Comparison of ENCODE assay signal across 1 cellular context in genomic region chr22:29799217-29799680, GRCh38.
TF ChIP-seq lines count a peak whose summit lies in the region.

No MANE protein-coding gene starts in this region.

TF ChIP-seq in HCT116, 20 proteins besides CTCF, POLR2A, EP300 and RAD21 (continued from another document):
- TF ChIP-seq, protein P1, sequence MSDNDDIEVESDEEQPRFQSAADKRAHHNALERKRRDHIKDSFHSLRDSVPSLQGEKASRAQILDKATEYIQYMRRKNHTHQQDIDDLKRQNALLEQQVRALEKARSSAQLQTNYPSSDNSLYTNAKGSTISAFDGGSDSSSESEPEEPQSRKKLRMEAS (IDR thresholded peaks at IDR 0.05), result no peak
- TF ChIP-seq, protein P2, sequence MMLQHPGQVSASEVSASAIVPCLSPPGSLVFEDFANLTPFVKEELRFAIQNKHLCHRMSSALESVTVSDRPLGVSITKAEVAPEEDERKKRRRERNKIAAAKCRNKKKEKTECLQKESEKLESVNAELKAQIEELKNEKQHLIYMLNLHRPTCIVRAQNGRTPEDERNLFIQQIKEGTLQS (IDR thresholded peaks at IDR 0.05), result no peak
- TF ChIP-seq ZNF274 (IDR thresholded peaks at IDR 0.05; ENCODE audit: low read depth, low read length), result no peak
- TF ChIP-seq JUND (IDR thresholded peaks at IDR 0.05), result peak; percentile 69
- TF ChIP-seq FOSL1 (IDR thresholded peaks at IDR 0.05; ENCODE audit: low read depth), result peak; percentile 71
- TF ChIP-seq, protein P3, sequence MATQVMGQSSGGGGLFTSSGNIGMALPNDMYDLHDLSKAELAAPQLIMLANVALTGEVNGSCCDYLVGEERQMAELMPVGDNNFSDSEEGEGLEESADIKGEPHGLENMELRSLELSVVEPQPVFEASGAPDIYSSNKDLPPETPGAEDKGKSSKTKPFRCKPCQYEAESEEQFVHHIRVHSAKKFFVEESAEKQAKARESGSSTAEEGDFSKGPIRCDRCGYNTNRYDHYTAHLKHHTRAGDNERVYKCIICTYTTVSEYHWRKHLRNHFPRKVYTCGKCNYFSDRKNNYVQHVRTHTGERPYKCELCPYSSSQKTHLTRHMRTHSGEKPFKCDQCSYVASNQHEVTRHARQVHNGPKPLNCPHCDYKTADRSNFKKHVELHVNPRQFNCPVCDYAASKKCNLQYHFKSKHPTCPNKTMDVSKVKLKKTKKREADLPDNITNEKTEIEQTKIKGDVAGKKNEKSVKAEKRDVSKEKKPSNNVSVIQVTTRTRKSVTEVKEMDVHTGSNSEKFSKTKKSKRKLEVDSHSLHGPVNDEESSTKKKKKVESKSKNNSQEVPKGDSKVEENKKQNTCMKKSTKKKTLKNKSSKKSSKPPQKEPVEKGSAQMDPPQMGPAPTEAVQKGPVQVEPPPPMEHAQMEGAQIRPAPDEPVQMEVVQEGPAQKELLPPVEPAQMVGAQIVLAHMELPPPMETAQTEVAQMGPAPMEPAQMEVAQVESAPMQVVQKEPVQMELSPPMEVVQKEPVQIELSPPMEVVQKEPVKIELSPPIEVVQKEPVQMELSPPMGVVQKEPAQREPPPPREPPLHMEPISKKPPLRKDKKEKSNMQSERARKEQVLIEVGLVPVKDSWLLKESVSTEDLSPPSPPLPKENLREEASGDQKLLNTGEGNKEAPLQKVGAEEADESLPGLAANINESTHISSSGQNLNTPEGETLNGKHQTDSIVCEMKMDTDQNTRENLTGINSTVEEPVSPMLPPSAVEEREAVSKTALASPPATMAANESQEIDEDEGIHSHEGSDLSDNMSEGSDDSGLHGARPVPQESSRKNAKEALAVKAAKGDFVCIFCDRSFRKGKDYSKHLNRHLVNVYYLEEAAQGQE (IDR thresholded peaks at IDR 0.05; ENCODE audit: low read depth), result no peak
- no peak for TF ChIP-seq ZFX (IDR thresholded peaks at IDR 0.05)
- TF ChIP-seq YY1 (IDR thresholded peaks at IDR 0.05; ENCODE audit: extremely low read depth, insufficient replicate concordance, low read depth, low read length), result no peak
- no peak for TF ChIP-seq EZH2 (IDR thresholded peaks at IDR 0.05)
